ENCODE assay signal across 14 cellular contexts in genomic region chr1:52641307-52641706, GRCh38. TPM values are rescaled to one million over a fixed set of nuclear protein-coding genes. Genes with fewer than 3 reads are reported as not detected.
DNase-seq lines count a peak whose midpoint lies in the region; ATAC-seq, FAIRE-seq and TF ChIP-seq lines count a peak whose summit lies in the region.
"Had no signal": no experiment of that assay in that cellular context is flagged by ENCODE, and none has a peak within 500 bp of the region (broad histone marks: within the 10 kb centered on the region; RNA-seq: fewer than 3 reads in every experiment).

No MANE protein-coding gene starts in this region.

- peaks cover 53% of the 10 kb centered on the region for H3K4me1 Mint-ChIP-seq in activated naive CD4-positive, alpha-beta T cell treated with anti-CD3 and anti-CD28 coated beads for 36 hours (ENCODE audit: low read depth)
- peaks cover 48% of the 10 kb centered on the region for H3K4me1 Mint-ChIP-seq in stimulated activated naive CD8-positive, alpha-beta T cell treated with anti-CD3 and anti-CD28 coated beads, Interleukin-15, amount 100 ng/mL, for 72 hours
- no peaks in the 10 kb centered on the region for H3K4me1 Mint-ChIP-seq in Calu3 (ENCODE audit: low read depth, unreplicated experiment)

- no peaks in the 10 kb centered on the region for H3K79me2 ChIP-seq in GM12878 (ENCODE audit: control insufficient read depth, insufficient read depth, low read length)

- H3K9ac ChIP-seq in GM12878 (ENCODE audit: control insufficient read depth, insufficient read depth, low read length): no peak overlapping the region

- H3K9me3 Mint-ChIP-seq in activated naive CD4-positive, alpha-beta T cell treated with anti-CD3 and anti-CD28 coated beads for 36 hours: no peaks in the 10 kb centered on the region
- no peaks in the 10 kb centered on the region for H3K9me3 Mint-ChIP-seq in stimulated activated naive CD8-positive, alpha-beta T cell treated with anti-CD3 and anti-CD28 coated beads, Interleukin-15, amount 100 ng/mL, for 72 hours
- peaks cover 2% of the 10 kb centered on the region for H3K9me3 Mint-ChIP-seq in Calu3 (ENCODE audit: low read depth, unreplicated experiment)

- in situ Hi-C loops in GM12878 (cut with MboI): no loop called here

- peaks cover 17% of the 10 kb centered on the region for H3K36me3 Mint-ChIP-seq in activated naive CD4-positive, alpha-beta T cell treated with anti-CD3 and anti-CD28 coated beads for 36 hours (ENCODE audit: low read depth)
- H3K36me3 Mint-ChIP-seq in Calu3 (ENCODE audit: insufficient read depth, unreplicated experiment): no peaks in the 10 kb centered on the region

- BruUV-seq in GM12878 (replicated peaks; lab: Mats Ljungman, UMichigan) (no TSS peak), Calu3 (replicated peaks; lab: Mats Ljungman, UMichigan) (no TSS peak)

- H4K20me1 ChIP-seq in GM12878 (ENCODE audit: control insufficient read depth, insufficient read depth): no peaks in the 10 kb centered on the region

- RAD21 ChIA-PET in GM12878 (lab: Charles Lee; ENCODE audit: unreplicated experiment): interaction anchor here (0.6 to 1.6 kb wide), 6 partner anchors 18 to 237 kb away, joined by 3 to 4 read pairs (median 3); partner anchors contain the start of genes ORC1, PRPF38A and TUT4

- H3K27me3 ChIP-seq in GM12878 (replicated peaks in 1 of 2; ENCODE audit: control insufficient read depth in 2 of 2, insufficient read depth in 2 of 2, low read length in 1 of 2): no peaks in the 10 kb centered on the region
- H3K27me3 ChIP-seq: SJCRH30 had no signal

- H3K4me3 ChIP-seq in GM12878: no peak overlapping the region
- H3K4me3 ChIP-seq: SJCRH30, thoracic aorta had no signal

- SMC1A ChIA-PET in GM12878 (lab: Charles Lee; ENCODE audit: uncharacterized antibody, unreplicated experiment): interaction anchor here (0.8 to 3.2 kb wide), 4 partner anchors 10 to 38 kb away, joined by 5 to 15 read pairs (median 8); no protein-coding TSS in a partner anchor

- H3K27me3 Mint-ChIP-seq in activated naive CD4-positive, alpha-beta T cell treated with anti-CD3 and anti-CD28 coated beads for 36 hours (ENCODE audit: low read depth): no peaks in the 10 kb centered on the region
- H3K27me3 Mint-ChIP-seq in stimulated activated naive CD8-positive, alpha-beta T cell treated with anti-CD3 and anti-CD28 coated beads, Interleukin-15, amount 100 ng/mL, for 72 hours: no peaks in the 10 kb centered on the region
- H3K27me3 Mint-ChIP-seq in Calu3 (ENCODE audit: unreplicated experiment): peaks cover 8% of the 10 kb centered on the region

- no peak for DNase-seq in activated naive CD4-positive, alpha-beta T cell treated with anti-CD3 and anti-CD28 coated beads for 36 hours
- DNase-seq in activated naive CD4-positive, alpha-beta T cell treated with anti-CD3 and anti-CD28 coated beads, Interleukin-2, amount 50 U/mL, for 16 hours: no peak
- DNase-seq in MV-4-11 (lab: John Stamatoyannopoulos, UW) (peak; percentile 14), GM12878 (ENCODE audit: low read depth, low spot score) (no peak), EL (no peak), Calu3 (no peak)
- DNase-seq in stimulated activated naive CD8-positive, alpha-beta T cell treated with anti-CD3 and anti-CD28 coated beads, Interleukin-15, amount 100 ng/mL, for 72 hours: no peak
- DNase-seq: DMS79 treated with DMSO at 0.1 percent for 48 hours; NCI-H1048; SJCRH30; stimulated activated CD4-positive, alpha-beta T cell treated with anti-CD3 and anti-CD28 coated beads, Interleukin-12 subunit alpha, Interleukin-12 subunit beta, amount 100 ng/mL, for 4 hours had no signal

- H3K36me3 ChIP-seq in GM12878 (ENCODE audit: control insufficient read depth in 2 of 2, insufficient read depth in 2 of 2, low read length in 1 of 2): no peaks in the 10 kb centered on the region
- H3K36me3 ChIP-seq: SJCRH30, thoracic aorta had no signal

- no peak for TF ChIP-seq RAD21 in GM12878 (IDR thresholded peaks at IDR 0.05; ENCODE audit: insufficient read depth, low read depth, low read length)

- no peak overlapping the region; the same call in 1 of the 2 replicates for H2AFZ ChIP-seq in GM12878 (ENCODE audit: control insufficient read depth, low read depth, low read length)

- no peak for TF ChIP-seq CTCF in GM12878 (IDR thresholded peaks at IDR 0.05 in 2 of 3, conservative IDR thresholded peaks at IDR 0.05 in 1 of 3; ENCODE audit: control insufficient read depth in 2 of 3, extremely low read depth in 1 of 3, insufficient read depth in 1 of 3, low read depth in 3 of 3, low read length in 3 of 3)
- no peak for TF ChIP-seq CTCF in Calu3 (IDR thresholded peaks at IDR 0.05; ENCODE audit: unreplicated experiment)

- H3K27ac Mint-ChIP-seq in activated naive CD4-positive, alpha-beta T cell treated with anti-CD3 and anti-CD28 coated beads for 36 hours: peak overlapping the region; percentile 64
- H3K27ac Mint-ChIP-seq in stimulated activated naive CD8-positive, alpha-beta T cell treated with anti-CD3 and anti-CD28 coated beads, Interleukin-15, amount 100 ng/mL, for 72 hours: peak overlapping the region; percentile 61 to 89
- H3K27ac Mint-ChIP-seq in Calu3 (ENCODE audit: unreplicated experiment): no peak overlapping the region

- 11% methylated on average over 4 of the region's 4 CpGs for WGBS in GM12878 (ENCODE audit: insufficient coverage, insufficient replicate concordance, low lambda C conversion rate, missing lambda C conversion rate)

- no peak for TF ChIP-seq POLR2A in GM12878 (IDR thresholded peaks at IDR 0.05; ENCODE audit: low read depth, low read length)

- intact Hi-C loops in activated naive CD4-positive, alpha-beta T cell treated with anti-CD3 and anti-CD28 coated beads for 36 hours (cut with micrococcal nuclease): no loop called here
- intact Hi-C loops in GM12878 (cut with micrococcal nuclease; ENCODE audit: unreplicated experiment) (no loop called here), Calu3 (cut with micrococcal nuclease; ENCODE audit: unreplicated experiment) (no loop called here)

- H3K4me2 ChIP-seq in GM12878 (ENCODE audit: control insufficient read depth, insufficient read depth): no peak overlapping the region

- no peak for TF ChIP-seq EP300 in GM12878 (IDR thresholded peaks at IDR 0.05; ENCODE audit: borderline replicate concordance in 1 of 2, control insufficient read depth in 1 of 2, low read depth in 2 of 2, low read length in 2 of 2)

- POLR2A ChIA-PET in GM12878 (lab: Charles Lee): interaction anchor here (1.1 to 1.5 kb wide), 5 partner anchors 13 to 20 kb away, joined by 3 to 4 read pairs (median 3); no protein-coding TSS in a partner anchor

- peaks cover 28% of the 10 kb centered on the region for H3K4me1 ChIP-seq in GM12878 (ENCODE audit: control insufficient read depth, insufficient read depth, low read length)
- H3K4me1 ChIP-seq: SJCRH30 had no signal

- no peak overlapping the region for H3K27ac ChIP-seq in GM12878 (ENCODE audit: control insufficient read depth, insufficient read depth)
- H3K27ac ChIP-seq: SJCRH30, thoracic aorta had no signal

- ATAC-seq in GM12878 (0 out of 3 replicates have a peak, but pooled peaks have one; percentile 4), HG03442 (IDR thresholded peaks at IDR 0.05; ENCODE audit: unreplicated experiment) (no peak)
- ATAC-seq in stimulated activated naive CD8-positive, alpha-beta T cell treated with anti-CD3 and anti-CD28 coated beads, Interleukin-15, amount 100 ng/mL, for 72 hours: no peak

- CTCF ChIA-PET in activated naive CD4-positive, alpha-beta T cell treated with anti-CD3 and anti-CD28 coated beads for 36 hours (lab: Charles Lee): no interaction called here
- CTCF ChIA-PET in GM12878 (lab: Yijun Ruan, JAX) (interaction anchor here (0.7 to 1.4 kb wide), 3 partner anchors 8 to 73 kb away, joined by 3 read pairs; no protein-coding TSS in a partner anchor), Calu3 (lab: Charles Lee) (no interaction called here)

- H3K4me3 Mint-ChIP-seq in activated naive CD4-positive, alpha-beta T cell treated with anti-CD3 and anti-CD28 coated beads for 36 hours: no peak overlapping the region
- peak overlapping the region; percentile 17 to 21 for H3K4me3 Mint-ChIP-seq in stimulated activated naive CD8-positive, alpha-beta T cell treated with anti-CD3 and anti-CD28 coated beads, Interleukin-15, amount 100 ng/mL, for 72 hours
- no peak overlapping the region for H3K4me3 Mint-ChIP-seq in Calu3 (ENCODE audit: low read depth, unreplicated experiment)

- H3K9me3 ChIP-seq in GM12878 (replicated peaks; ENCODE audit: control insufficient read depth, insufficient read depth, low read length): no peaks in the 10 kb centered on the region
- H3K9me3 ChIP-seq: SJCRH30, thoracic aorta had no signal

- FAIRE-seq in GM12878 (lab: Jason Lieb, UNC): no peak

RNA-seq across cellular contexts. Expression of gene SHISAL2A, which starts 8.3 kb away (rescaled TPM):
- 10 to 100 TPM; 11.3 to 11.4 TPM for total RNA-seq in activated naive CD4-positive, alpha-beta T cell treated with anti-CD3 and anti-CD28 coated beads for 36 hours
- 0.91 and 1.4 TPM in 2 replicates for total RNA-seq in GM12878 (2013; cell fraction: nucleolus; rRNA removed)
- total RNA-seq in GM12878 (2014; rRNA removed): 0.22 and 0.40 TPM in 2 replicates
- 0.31 and 0.37 TPM in 2 replicates for total RNA-seq in GM12878 (2014; rRNA removed; fragmentation: Illumina TruSeq; extraction: Trizol)
- 0.56 and 0.67 TPM in 2 replicates for total RNA-seq in GM12878 (2021)
- polyA plus RNA-seq in GM12878 (2011; ENCODE audit: low read depth): 0.50 TPM
- polyA plus RNA-seq in GM12878 (2011; rRNA removed): 0.12 and 0.31 TPM in 2 replicates
- 0.31 and 0.35 TPM in 2 replicates for polyA plus RNA-seq in GM12878 (2011; cell fraction: cytosol; rRNA removed)
- 0.31 and 0.45 TPM in 2 replicates for polyA plus RNA-seq in GM12878 (2011; cell fraction: nucleus; rRNA removed)
- polyA plus RNA-seq in GM12878 (2012): 0.95 and 1.1 TPM in 2 replicates
- polyA plus RNA-seq in GM12878 (2014; fragmentation: Illumina TruSeq; extraction: Trizol): 0.11 and 0.57 TPM in 2 replicates
- under 1 TPM; 0.27 to 0.51 TPM for polyA plus RNA-seq in GM12878 (2014; fragmentation: Nextera tagmentation; extraction: Ambion mirVana)
- polyA plus RNA-seq in GM12878 (2014; rRNA removed): 0.60 and 0.77 TPM in 2 replicates
- under 1 TPM; 0.18 to 0.54 TPM for polyA plus RNA-seq in GM12878 (2016; fragmentation: Nextera tagmentation; extraction: Ambion mirVana)
- 0.44 TPM in 1 of 2 replicates, not detected in the other for polyA minus RNA-seq in GM12878 (2011; rRNA and poly(A)+ RNA removed)
- polyA minus RNA-seq in GM12878 (2011; cell fraction: cytosol; rRNA and poly(A)+ RNA removed): not detected in 2 replicates
- polyA minus RNA-seq in GM12878 (2011; cell fraction: nucleus; rRNA and poly(A)+ RNA removed): not detected in 2 replicates
- total RNA-seq in Calu3 (2022): not detected in 2 replicates
- total RNA-seq: fibroblast of villous mesenchyme, SJCRH30 had no signal

RNA-seq across cellular contexts. Expression of gene GPX7, which starts 39.1 kb away (rescaled TPM):
- total RNA-seq in activated naive CD4-positive, alpha-beta T cell treated with anti-CD3 and anti-CD28 coated beads for 36 hours: 10 to 100 TPM; 20.4 to 20.6 TPM
- 3.5 and 3.6 TPM in 2 replicates for total RNA-seq in GM12878 (2013; cell fraction: nucleolus; rRNA removed)
- total RNA-seq in GM12878 (2014; rRNA removed): 4.0 and 4.2 TPM in 2 replicates
- 2.3 and 2.9 TPM in 2 replicates for total RNA-seq in GM12878 (2014; rRNA removed; fragmentation: Illumina TruSeq; extraction: Trizol)
- 1.9 and 2.6 TPM in 2 replicates for total RNA-seq in GM12878 (2021)
- 5.4 TPM for polyA plus RNA-seq in GM12878 (2011; ENCODE audit: low read depth)
- not detected in 2 replicates for polyA plus RNA-seq in GM12878 (2011; rRNA removed)
- 0.13 TPM in 1 of 2 replicates, not detected in the other for polyA plus RNA-seq in GM12878 (2011; cell fraction: cytosol; rRNA removed)
- 0.16 TPM in 1 of 2 replicates, not detected in the other for polyA plus RNA-seq in GM12878 (2011; cell fraction: nucleus; rRNA removed)
- polyA plus RNA-seq in GM12878 (2012): 9.1 and 9.8 TPM in 2 replicates
- 2.4 and 3.7 TPM in 2 replicates for polyA plus RNA-seq in GM12878 (2014; fragmentation: Illumina TruSeq; extraction: Trizol)
- 1 to 10 TPM; 1.9 to 2.2 TPM for polyA plus RNA-seq in GM12878 (2014; fragmentation: Nextera tagmentation; extraction: Ambion mirVana)
- 3.8 and 4.1 TPM in 2 replicates for polyA plus RNA-seq in GM12878 (2014; rRNA removed)
- polyA plus RNA-seq in GM12878 (2016; fragmentation: Nextera tagmentation; extraction: Ambion mirVana): 1 to 10 TPM; 2.3 to 2.5 TPM
- polyA minus RNA-seq in GM12878 (2011; rRNA and poly(A)+ RNA removed): not detected in 2 replicates
- polyA minus RNA-seq in GM12878 (2011; cell fraction: cytosol; rRNA and poly(A)+ RNA removed): not detected in 2 replicates
- not detected in 2 replicates for polyA minus RNA-seq in GM12878 (2011; cell fraction: nucleus; rRNA and poly(A)+ RNA removed)
- not detected in 2 replicates for total RNA-seq in Calu3 (2022)

RNA-seq across cellular contexts. Expression of gene COA7, which starts 56.8 kb away (rescaled TPM):
- total RNA-seq in activated naive CD4-positive, alpha-beta T cell treated with anti-CD3 and anti-CD28 coated beads for 36 hours: 10 to 100 TPM; 11.4 to 11.7 TPM
- total RNA-seq in GM12878 (2013; cell fraction: nucleolus; rRNA removed): 3.2 and 4.1 TPM in 2 replicates
- total RNA-seq in GM12878 (2014; rRNA removed) (6.8 and 7.5 TPM in 2 replicates), GM12878 (2014; rRNA removed; fragmentation: Illumina TruSeq; extraction: Trizol) (17.3 and 18.4 TPM in 2 replicates), GM12878 (2021) (20.0 and 20.2 TPM in 2 replicates), Calu3 (2022) (42.4 and 43.0 TPM in 2 replicates)
- 7.8 TPM for polyA plus RNA-seq in GM12878 (2011; ENCODE audit: low read depth)
- polyA plus RNA-seq in GM12878 (2011; rRNA removed) (13.7 and 16.1 TPM in 2 replicates), GM12878 (2014; fragmentation: Illumina TruSeq; extraction: Trizol) (15.4 and 15.7 TPM in 2 replicates), GM12878 (2014; fragmentation: Nextera tagmentation; extraction: Ambion mirVana) (10 to 100 TPM; 12.4 to 13.4 TPM), GM12878 (2014; rRNA removed) (13.1 and 14.0 TPM in 2 replicates), GM12878 (2016; fragmentation: Nextera tagmentation; extraction: Ambion mirVana) (10 to 100 TPM; 15.4 to 19.6 TPM)
- 14.9 and 19.2 TPM in 2 replicates for polyA plus RNA-seq in GM12878 (2011; cell fraction: cytosol; rRNA removed)
- polyA plus RNA-seq in GM12878 (2011; cell fraction: nucleus; rRNA removed): 3.9 and 4.1 TPM in 2 replicates
- polyA plus RNA-seq in GM12878 (2012): 7.1 and 9.2 TPM in 2 replicates
- 19.2 and 23.5 TPM in 2 replicates for polyA minus RNA-seq in GM12878 (2011; rRNA and poly(A)+ RNA removed)
- 4.9 and 5.6 TPM in 2 replicates for polyA minus RNA-seq in GM12878 (2011; cell fraction: cytosol; rRNA and poly(A)+ RNA removed)
- 0.97 and 2.4 TPM in 2 replicates for polyA minus RNA-seq in GM12878 (2011; cell fraction: nucleus; rRNA and poly(A)+ RNA removed)

Comparison
In these comparisons a context has a peak if more than half of its experiments do, and no peak if none do; other contexts are left out.
1. H3K4me3 Mint-ChIP-seq: peak in stimulated activated naive CD8-positive, alpha-beta T cell treated with anti-CD3 and anti-CD28 coated beads, Interleukin-15, amount 100 ng/mL, for 72 hours (2 of 2); none in activated naive CD4-positive, alpha-beta T cell treated with anti-CD3 and anti-CD28 coated beads for 36 hours (single experiment) and Calu3 (single experiment).
2. RNA of gene SHISAL2A, which starts 8.3 kb away (total RNA-seq): 11.3 to 11.4 TPM in activated naive CD4-positive, alpha-beta T cell treated with anti-CD3 and anti-CD28 coated beads for 36 hours; 0.22 to 1.4 TPM in GM12878 and not detected in Calu3; every median in the first group is over 4 times any median in the second.
3. RNA of gene GPX7, which starts 39.1 kb away (total RNA-seq): 20.4 to 20.6 TPM in activated naive CD4-positive, alpha-beta T cell treated with anti-CD3 and anti-CD28 coated beads for 36 hours; 1.9 to 4.2 TPM in GM12878 and not detected in Calu3; every median in the first group is over 4 times any median in the second.